Comparison of ENCODE assay signal across 11 cellular contexts in the genomic region with DNA sequence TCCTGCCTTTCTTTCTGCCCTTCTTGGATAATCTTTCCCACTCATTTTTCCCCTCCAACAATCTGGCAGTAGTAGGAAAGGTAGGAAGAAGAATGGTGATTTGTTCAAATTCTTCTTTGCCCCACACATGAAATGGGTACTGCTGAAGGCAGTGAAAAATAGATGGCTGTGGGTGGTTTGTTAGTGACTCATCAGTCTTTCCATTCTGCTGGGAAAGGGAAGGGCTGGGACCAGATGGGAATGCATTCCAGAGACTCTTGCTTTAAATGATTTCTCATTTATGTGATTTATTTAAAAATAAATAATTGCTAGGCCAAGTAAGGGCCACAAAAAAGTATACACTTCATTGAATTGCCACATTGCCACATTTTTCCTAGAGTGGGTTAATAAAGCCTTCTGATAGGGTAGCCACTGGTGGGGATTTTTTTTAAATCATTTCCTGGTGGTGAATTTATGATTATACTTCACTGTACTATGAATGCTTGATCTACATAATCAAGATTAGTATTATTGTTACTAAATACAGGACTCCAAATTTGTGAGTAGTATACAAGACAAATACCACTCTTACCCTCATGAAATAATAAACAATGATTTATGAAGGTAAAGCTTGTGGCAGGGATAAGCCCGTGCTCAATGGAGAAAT.
A peak's percentile ranks its signal among the peaks of the same experiment; 100 is the strongest.
DNase-seq lines count a peak whose midpoint lies in the region; ATAC-seq, FAIRE-seq and TF ChIP-seq lines count a peak whose summit lies in the region.
"Had no signal": no experiment of that assay in that cellular context is flagged by ENCODE, and none has a peak within 500 bp of the region (broad histone marks: within the 10 kb centered on the region; RNA-seq: fewer than 3 reads in every experiment).

No MANE protein-coding gene starts in this region.

- H2AFZ ChIP-seq in OCI-LY7 (ENCODE audit: low read length) = no peak overlapping the region

- CTCF ChIA-PET in OCI-LY7 (lab: Charles Lee; ENCODE audit: unreplicated experiment) = no interaction called here
- CTCF ChIA-PET in activated CD8-positive, alpha-beta T cell treated with anti-CD3 and anti-CD28 coated beads for 36 hours (lab: Charles Lee) = no interaction called here

- peaks cover 17% of the 10 kb centered on the region for H3K36me3 Mint-ChIP-seq in activated CD8-positive, alpha-beta T cell treated with anti-CD3 and anti-CD28 coated beads for 36 hours (ENCODE audit: low read depth)

- no peaks in the 10 kb centered on the region for H3K9me2 ChIP-seq in OCI-LY7 (ENCODE audit: insufficient read depth, low read length)

- H4K20me1 ChIP-seq in OCI-LY7 (ENCODE audit: insufficient read depth, low read length) = no peaks in the 10 kb centered on the region

- H3K4me1 Mint-ChIP-seq in activated CD8-positive, alpha-beta T cell treated with anti-CD3 and anti-CD28 coated beads for 36 hours (ENCODE audit: low read depth) = peaks cover 6% of the 10 kb centered on the region

- no peaks in the 10 kb centered on the region for H3K4me1 ChIP-seq in OCI-LY7 (ENCODE audit: insufficient read depth, low read length, poor library complexity, severe bottlenecking)

- H3K27ac ChIP-seq in OCI-LY7 (ENCODE audit: low read depth, low read length, poor library complexity, severe bottlenecking) = no peak overlapping the region
- H3K27ac ChIP-seq: neutrophil had no signal

- H3K4me3 Mint-ChIP-seq in activated CD8-positive, alpha-beta T cell treated with anti-CD3 and anti-CD28 coated beads for 36 hours = no peak overlapping the region

- FAIRE-seq in D721Med (lab: Jason Lieb, UNC) = no peak

- TF ChIP-seq CTCF in foreskin fibroblast (IDR thresholded peaks at IDR 0.05; ENCODE audit: low read depth, low read length) = no peak
- TF ChIP-seq CTCF in OCI-LY7 (conservative IDR thresholded peaks at IDR 0.05; ENCODE audit: low read length) = no peak
- no peak for TF ChIP-seq CTCF in D721Med (IDR thresholded peaks at IDR 0.05; ENCODE audit: insufficient read depth, missing control alignments)
- no peak for TF ChIP-seq CTCF in activated CD8-positive, alpha-beta T cell treated with anti-CD3 and anti-CD28 coated beads for 36 hours (IDR thresholded peaks at IDR 0.05)

- no TSS peak for BruUV-seq in OCI-LY7 (replicated peaks; lab: Mats Ljungman, UMichigan)

- ATAC-seq in SK-N-SH treated with all-trans-retinoic acid at 6 μM for 48 hours = peak; percentile 87
- ATAC-seq in GM21619 (IDR thresholded peaks at IDR 0.05; ENCODE audit: unreplicated experiment) = no peak
- ATAC-seq in activated CD8-positive, alpha-beta T cell treated with anti-CD3 and anti-CD28 coated beads for 36 hours = no peak

- DNase-seq in EH (ENCODE audit: low read depth) (peak; percentile 96), foreskin fibroblast (peak; percentile 76 to 88), pulmonary artery endothelial cell (ENCODE audit: low read depth, low spot score) (peak; percentile 50), OCI-LY7 (ENCODE audit: low spot score) (no peak), D721Med (ENCODE audit: insufficient read length, low spot score) (no peak)
- no peak for DNase-seq in activated CD8-positive, alpha-beta T cell treated with anti-CD3 and anti-CD28 coated beads for 36 hours
- DNase-seq: activated T-cell treated with anti-CD3 and anti-CD28 coated beads, Interleukin-2, amount 50 U/mL, for 1 hour; Kasumi-1 had no signal

- peaks cover 28% of the 10 kb centered on the region for H3K9me3 Mint-ChIP-seq in activated CD8-positive, alpha-beta T cell treated with anti-CD3 and anti-CD28 coated beads for 36 hours

- H3K36me3 ChIP-seq in OCI-LY7 (ENCODE audit: insufficient read depth, low read length) = no peaks in the 10 kb centered on the region
- H3K36me3 ChIP-seq: neutrophil had no signal

- no peaks in the 10 kb centered on the region for H3K27me3 Mint-ChIP-seq in activated CD8-positive, alpha-beta T cell treated with anti-CD3 and anti-CD28 coated beads for 36 hours

- H3K27ac Mint-ChIP-seq in activated CD8-positive, alpha-beta T cell treated with anti-CD3 and anti-CD28 coated beads for 36 hours = no peak overlapping the region

- H3K9me3 ChIP-seq in OCI-LY7 (ENCODE audit: low read length) = no peaks in the 10 kb centered on the region

- POLR2A ChIA-PET in OCI-LY7 (lab: Charles Lee) = no interaction called here
- POLR2A ChIA-PET in activated CD8-positive, alpha-beta T cell treated with anti-CD3 and anti-CD28 coated beads for 36 hours (lab: Charles Lee) = no interaction called here

- intact Hi-C loops in OCI-LY7 (cut with micrococcal nuclease; ENCODE audit: unreplicated experiment) = no loop called here
- intact Hi-C loops in activated CD8-positive, alpha-beta T cell treated with anti-CD3 and anti-CD28 coated beads for 36 hours (cut with micrococcal nuclease) = no loop called here

- no peaks in the 10 kb centered on the region for H3K79me2 ChIP-seq in OCI-LY7 (ENCODE audit: insufficient read depth, low read depth, low read length)

- no peak overlapping the region for H3K4me3 ChIP-seq in foreskin fibroblast (ENCODE audit: low read depth in 1 of 2, low read length in 2 of 2)
- H3K4me3 ChIP-seq in OCI-LY7 (ENCODE audit: low read depth, low read length, poor library complexity, severe bottlenecking) = no peak overlapping the region

- H3K4me2 ChIP-seq in OCI-LY7 (ENCODE audit: low read length) = no peak overlapping the region

TF ChIP-seq in SK-N-SH treated with all-trans-retinoic acid at 6 μM for 48 hours, 23 proteins besides CTCF, POLR2A, EP300 and RAD21 (continues in another document):
- TF ChIP-seq CREB5 (CRISPR knock-in tag; IDR thresholded peaks at IDR 0.05; ENCODE audit: low read depth) (peak; percentile 9; the same call in 1 of the 2 replicates), ARNTL (CRISPR knock-in tag; IDR thresholded peaks at IDR 0.05; ENCODE audit: borderline replicate concordance, low read depth) (no peak), ZFP3 (CRISPR knock-in tag; IDR thresholded peaks at IDR 0.05) (no peak), RARB (CRISPR knock-in tag; IDR thresholded peaks at IDR 0.05) (no peak), OSR1 (CRISPR knock-in tag; IDR thresholded peaks at IDR 0.05) (0 out of 2 replicates have a peak, but pooled peaks have one; percentile 46), ISL1 (CRISPR knock-in tag; IDR thresholded peaks at IDR 0.05) (peak; percentile 69), POU6F1 (CRISPR knock-in tag; IDR thresholded peaks at IDR 0.05; ENCODE audit: borderline replicate concordance, low read depth) (no peak), TCF4 (CRISPR knock-in tag; IDR thresholded peaks at IDR 0.05; ENCODE audit: borderline replicate concordance) (no peak), BACH2 (CRISPR knock-in tag; IDR thresholded peaks at IDR 0.05; ENCODE audit: borderline replicate concordance) (no peak), ZC3H10 (CRISPR knock-in tag; IDR thresholded peaks at IDR 0.05) (0 out of 2 replicates have a peak, but pooled peaks have one; percentile 17), ZFP30 (CRISPR knock-in tag; IDR thresholded peaks at IDR 0.05) (no peak), ZNF70 (CRISPR knock-in tag; IDR thresholded peaks at IDR 0.05) (peak; percentile 86), SNAI2 (CRISPR knock-in tag; IDR thresholded peaks at IDR 0.05) (no peak)
- TF ChIP-seq, protein P1, sequence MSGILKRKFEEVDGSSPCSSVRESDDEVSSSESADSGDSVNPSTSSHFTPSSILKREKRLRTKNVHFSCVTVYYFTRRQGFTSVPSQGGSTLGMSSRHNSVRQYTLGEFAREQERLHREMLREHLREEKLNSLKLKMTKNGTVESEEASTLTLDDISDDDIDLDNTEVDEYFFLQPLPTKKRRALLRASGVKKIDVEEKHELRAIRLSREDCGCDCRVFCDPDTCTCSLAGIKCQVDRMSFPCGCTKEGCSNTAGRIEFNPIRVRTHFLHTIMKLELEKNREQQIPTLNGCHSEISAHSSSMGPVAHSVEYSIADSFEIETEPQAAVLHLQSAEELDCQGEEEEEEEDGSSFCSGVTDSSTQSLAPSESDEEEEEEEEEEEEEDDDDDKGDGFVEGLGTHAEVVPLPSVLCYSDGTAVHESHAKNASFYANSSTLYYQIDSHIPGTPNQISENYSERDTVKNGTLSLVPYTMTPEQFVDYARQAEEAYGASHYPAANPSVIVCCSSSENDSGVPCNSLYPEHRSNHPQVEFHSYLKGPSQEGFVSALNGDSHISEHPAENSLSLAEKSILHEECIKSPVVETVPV (CRISPR knock-in tag; IDR thresholded peaks at IDR 0.05) = no peak

Comparison
In these comparisons a context has a peak if more than half of its experiments do, and no peak if none do; other contexts are left out.
1. DNase-seq: peak in EH (single experiment), foreskin fibroblast (2 of 2) and pulmonary artery endothelial cell (single experiment); none in OCI-LY7 (single experiment), D721Med (single experiment) and activated CD8-positive, alpha-beta T cell treated with anti-CD3 and anti-CD28 coated beads for 36 hours (single experiment).